ENCODE assay signal across 33 cellular contexts in genomic region chr16:882256-882655, GRCh38.
"Had no signal": no experiment of that assay in that cellular context is flagged by ENCODE, and none has a peak within 500 bp of the region (broad histone marks: within the 10 kb centered on the region; RNA-seq: fewer than 3 reads in every experiment).

No MANE protein-coding gene starts in this region.

- H3K36me3 ChIP-seq: adrenal gland, MG63, WERI-Rb-1 had no signal

- H3K27ac Mint-ChIP-seq: activated CD4-positive, alpha-beta memory T cell treated with anti-CD3 and anti-CD28 coated beads, Interleukin-2, amount 10 ng/mL, durations not matched to agents 7 days and 5 days; activated CD8-positive, alpha-beta memory T cell treated with anti-CD3 and anti-CD28 coated beads, Interleukin-2, amount 10 ng/mL, durations not matched to agents 7 days and 5 days; activated naive CD4-positive, alpha-beta T cell treated with anti-CD3 and anti-CD28 coated beads for 36 hours; activated T-cell treated with anti-CD3 and anti-CD28 coated beads, Interleukin-2, amount 50 U/mL, for 24 hours; activated T-helper 1 cell treated with anti-CD3 and anti-CD28 coated beads, Interleukin-12 subunit alpha, Interleukin-12 subunit beta, Interleukin-2, Interleukin-4 antibody, amounts not matched to agents 30 ng/mL and 10 ng/mL and 1 ng/mL, durations not matched to agents 14 hours and 24 hours and 36 hours had no signal

- H3K9me3 ChIP-seq: adrenal gland had no signal

- DNase-seq: activated CD4-positive, alpha-beta memory T cell treated with anti-CD3 and anti-CD28 coated beads, Interleukin-2, amount 10 ng/mL, durations not matched to agents 7 days and 5 days; activated CD4-positive, alpha-beta T cell treated with anti-CD3 and anti-CD28 coated beads for 1 hour; activated CD4-positive, alpha-beta T cell treated with anti-CD3 and anti-CD28 coated beads for 48 hours; activated CD4-positive, CD25-positive, alpha-beta regulatory T cell; activated CD8-positive, alpha-beta memory T cell treated with anti-CD3 and anti-CD28 coated beads for 24 hours; activated CD8-positive, alpha-beta memory T cell treated with anti-CD3 and anti-CD28 coated beads, Interleukin-2, amount 10 ng/mL, durations not matched to agents 7 days and 5 days; activated gamma-delta T cell treated with Interleukin-2 at 50 U/mL for 16 hours; activated naive CD4-positive, alpha-beta T cell treated with anti-CD3 and anti-CD28 coated beads for 36 hours; activated T-cell treated with anti-CD3 and anti-CD28 coated beads, Interleukin-2, amount 50 U/mL, for 24 hours; adrenal gland; body of pancreas; Kasumi-1; KG1; MG63; NCI-H1048; NCI-H1105 treated with DMSO at 0.1 percent for 48 hours; NCI-H1436; NCI-H1694; NCI-H2029; NCI-H510A; NCI-H526; NCI-H748 treated with DMSO at 0.1 percent for 48 hours; NK-92 treated with Interleukin-12 subunit alpha and Interleukin-12 subunit beta, amount 100 ng/mL, for 24 hours; PC-3; Peyer's patch; SW 1271; T-helper 1 cell; T1000; WERI-Rb-1 had no signal

- H3K4me1 Mint-ChIP-seq: activated CD4-positive, alpha-beta memory T cell treated with anti-CD3 and anti-CD28 coated beads, Interleukin-2, amount 10 ng/mL, durations not matched to agents 7 days and 5 days had no signal

- ATAC-seq: activated CD8-positive, alpha-beta memory T cell treated with anti-CD3 and anti-CD28 coated beads, Interleukin-2, amount 10 ng/mL, durations not matched to agents 7 days and 5 days; activated naive CD4-positive, alpha-beta T cell treated with anti-CD3 and anti-CD28 coated beads, Interleukin-2, amount 50 U/mL, for 72 hours; body of pancreas; PC-3 had no signal

- H3K27me3 ChIP-seq: adrenal gland, body of pancreas, breast epithelium, MG63, Peyer's patch had no signal

- H3K4me1 ChIP-seq: adrenal gland, body of pancreas, breast epithelium, Peyer's patch had no signal

- H3K9me3 Mint-ChIP-seq: activated CD4-positive, alpha-beta memory T cell treated with anti-CD3 and anti-CD28 coated beads, Interleukin-2, amount 10 ng/mL, durations not matched to agents 7 days and 5 days; activated naive CD4-positive, alpha-beta T cell treated with anti-CD3 and anti-CD28 coated beads for 36 hours; activated naive CD4-positive, alpha-beta T cell treated with anti-CD3 and anti-CD28 coated beads, Interleukin-2, amount 50 U/mL, for 72 hours; activated T-cell treated with anti-CD3 and anti-CD28 coated beads, Interleukin-2, amount 50 U/mL, for 24 hours; activated T-helper 1 cell treated with anti-CD3 and anti-CD28 coated beads, Interleukin-12 subunit alpha, Interleukin-12 subunit beta, Interleukin-2, Interleukin-4 antibody, amounts not matched to agents 30 ng/mL and 10 ng/mL and 1 ng/mL, durations not matched to agents 14 hours and 24 hours and 36 hours had no signal

- H3K36me3 Mint-ChIP-seq: activated CD8-positive, alpha-beta memory T cell treated with anti-CD3 and anti-CD28 coated beads, Interleukin-2, amount 10 ng/mL, durations not matched to agents 7 days and 5 days; activated naive CD4-positive, alpha-beta T cell treated with anti-CD3 and anti-CD28 coated beads, Interleukin-2, amount 50 U/mL, for 72 hours had no signal

- H3K27me3 Mint-ChIP-seq: activated CD4-positive, alpha-beta memory T cell treated with anti-CD3 and anti-CD28 coated beads, Interleukin-2, amount 10 ng/mL, durations not matched to agents 7 days and 5 days; activated CD8-positive, alpha-beta memory T cell treated with anti-CD3 and anti-CD28 coated beads, Interleukin-2, amount 10 ng/mL, durations not matched to agents 7 days and 5 days; activated T-cell treated with anti-CD3 and anti-CD28 coated beads, Interleukin-2, amount 50 U/mL, for 24 hours had no signal

- H3K27ac ChIP-seq: adrenal gland, body of pancreas, breast epithelium, Peyer's patch, RWPE1, WERI-Rb-1 had no signal

- H3K4me3 Mint-ChIP-seq: activated CD4-positive, alpha-beta memory T cell treated with anti-CD3 and anti-CD28 coated beads, Interleukin-2, amount 10 ng/mL, durations not matched to agents 7 days and 5 days; activated CD8-positive, alpha-beta memory T cell treated with anti-CD3 and anti-CD28 coated beads, Interleukin-2, amount 10 ng/mL, durations not matched to agents 7 days and 5 days; activated naive CD4-positive, alpha-beta T cell treated with anti-CD3 and anti-CD28 coated beads for 36 hours; activated T-cell treated with anti-CD3 and anti-CD28 coated beads, Interleukin-2, amount 50 U/mL, for 24 hours; activated T-helper 1 cell treated with anti-CD3 and anti-CD28 coated beads, Interleukin-12 subunit alpha, Interleukin-12 subunit beta, Interleukin-2, Interleukin-4 antibody, amounts not matched to agents 30 ng/mL and 10 ng/mL and 1 ng/mL, durations not matched to agents 14 hours and 24 hours and 36 hours had no signal

- H3K4me3 ChIP-seq: adrenal gland, body of pancreas, breast epithelium, MG63, Peyer's patch had no signal
